ENCODE assay signal across 8 cellular contexts in genomic region chr9:92147030-92147853, GRCh38. TPM values are rescaled to one million over a fixed set of nuclear protein-coding genes. Genes with fewer than 3 reads are reported as not detected.
A peak's percentile ranks its signal among the peaks of the same experiment; 100 is the strongest.
DNase-seq lines count a peak whose midpoint lies in the region; ATAC-seq, FAIRE-seq and TF ChIP-seq lines count a peak whose summit lies in the region.

No MANE protein-coding gene starts in this region.

- peak; percentile 60 for ATAC-seq in activated naive CD8-positive, alpha-beta T cell treated with anti-CD3 and anti-CD28 coated beads, Interleukin-2, amount 50 U/mL, for 24 hours
- ATAC-seq in stimulated activated naive CD8-positive, alpha-beta T cell treated with anti-CD3 and anti-CD28 coated beads, Interleukin-15, amount 100 ng/mL, for 72 hours, result peak; percentile 89

- DNase-seq in ELR (ENCODE audit: low read depth) (peak; percentile 92), H54 (ENCODE audit: insufficient read length, low spot score) (peak; percentile 95), NCI-H146 treated with DMSO at 0.1 percent for 48 hours (lab: John Stamatoyannopoulos, UW; ENCODE audit: unreplicated experiment) (peak; percentile 59), iPS-NIHi7 (ENCODE audit: extremely low spot score) (peak; percentile 27), OCI-M2 (lab: John Stamatoyannopoulos, UW; ENCODE audit: unreplicated experiment) (no peak), occipital lobe (lab: John Stamatoyannopoulos, UW) (no peak)
- DNase-seq in activated naive CD8-positive, alpha-beta T cell treated with anti-CD3 and anti-CD28 coated beads, Interleukin-2, amount 50 U/mL, for 24 hours, result no peak
- peak in 1 of 2 donors; percentile 55 for DNase-seq in stimulated activated naive CD8-positive, alpha-beta T cell treated with anti-CD3 and anti-CD28 coated beads, Interleukin-15, amount 100 ng/mL, for 72 hours

- H3K4me1 Mint-ChIP-seq in activated naive CD8-positive, alpha-beta T cell treated with anti-CD3 and anti-CD28 coated beads, Interleukin-2, amount 50 U/mL, for 24 hours, result no peaks in the 10 kb centered on the region
- H3K4me1 Mint-ChIP-seq in stimulated activated naive CD8-positive, alpha-beta T cell treated with anti-CD3 and anti-CD28 coated beads, Interleukin-15, amount 100 ng/mL, for 72 hours, result peaks cover 8% of the 10 kb centered on the region

- no peaks in the 10 kb centered on the region for H3K9me3 Mint-ChIP-seq in activated naive CD8-positive, alpha-beta T cell treated with anti-CD3 and anti-CD28 coated beads, Interleukin-2, amount 50 U/mL, for 24 hours
- H3K9me3 Mint-ChIP-seq in stimulated activated naive CD8-positive, alpha-beta T cell treated with anti-CD3 and anti-CD28 coated beads, Interleukin-15, amount 100 ng/mL, for 72 hours, result no peaks in the 10 kb centered on the region

- H3K4me3 Mint-ChIP-seq in activated naive CD8-positive, alpha-beta T cell treated with anti-CD3 and anti-CD28 coated beads, Interleukin-2, amount 50 U/mL, for 24 hours, result peak overlapping the region; percentile 51
- H3K4me3 Mint-ChIP-seq in stimulated activated naive CD8-positive, alpha-beta T cell treated with anti-CD3 and anti-CD28 coated beads, Interleukin-15, amount 100 ng/mL, for 72 hours, result peak overlapping the region; percentile 54 to 76

- H3K27ac Mint-ChIP-seq in activated naive CD8-positive, alpha-beta T cell treated with anti-CD3 and anti-CD28 coated beads, Interleukin-2, amount 50 U/mL, for 24 hours, result no peak overlapping the region
- H3K27ac Mint-ChIP-seq in stimulated activated naive CD8-positive, alpha-beta T cell treated with anti-CD3 and anti-CD28 coated beads, Interleukin-15, amount 100 ng/mL, for 72 hours, result peak overlapping the region; percentile 94 to 96

- no peaks in the 10 kb centered on the region for H3K36me3 Mint-ChIP-seq in activated naive CD8-positive, alpha-beta T cell treated with anti-CD3 and anti-CD28 coated beads, Interleukin-2, amount 50 U/mL, for 24 hours (ENCODE audit: low read depth)

- peaks cover 37% of the 10 kb centered on the region for H3K27me3 Mint-ChIP-seq in activated naive CD8-positive, alpha-beta T cell treated with anti-CD3 and anti-CD28 coated beads, Interleukin-2, amount 50 U/mL, for 24 hours
- peaks cover 75% of the 10 kb centered on the region for H3K27me3 Mint-ChIP-seq in stimulated activated naive CD8-positive, alpha-beta T cell treated with anti-CD3 and anti-CD28 coated beads, Interleukin-15, amount 100 ng/mL, for 72 hours

- peak; percentile 71 for FAIRE-seq in H54 (lab: Jason Lieb, UNC)

- TF ChIP-seq POLR2A in H54 (IDR thresholded peaks at IDR 0.05; ENCODE audit: low read depth, low read length), result peak; percentile 42; the same call in 1 of the 2 replicates

RNA-seq across cellular contexts. Expression of gene SPTLC1, which starts 32.0 kb away (rescaled TPM):
- total RNA-seq in occipital lobe, result 84.1 TPM

Comparison
In these comparisons a context has a peak if more than half of its experiments do, and no peak if none do; other contexts are left out.
1. DNase-seq: peak in ELR (single experiment), H54 (single experiment), NCI-H146 treated with DMSO at 0.1 percent for 48 hours (single experiment) and iPS-NIHi7 (single experiment); none in activated naive CD8-positive, alpha-beta T cell treated with anti-CD3 and anti-CD28 coated beads, Interleukin-2, amount 50 U/mL, for 24 hours (single experiment), OCI-M2 (single experiment) and occipital lobe (single experiment).